Comparison of ENCODE assay signal across 9 cellular contexts in genomic region chr1:175376194-175376593, GRCh38.
DNase-seq lines count a peak whose midpoint lies in the region; ATAC-seq, FAIRE-seq and TF ChIP-seq lines count a peak whose summit lies in the region.
"Had no signal": no experiment of that assay in that cellular context is flagged by ENCODE, and none has a peak within 500 bp of the region (broad histone marks: within the 10 kb centered on the region; RNA-seq: fewer than 3 reads in every experiment).

No MANE protein-coding gene starts in this region.

- no peak for ATAC-seq in activated T-cell treated with anti-CD3 and anti-CD28 coated beads, Interleukin-2, amount 50 U/mL, for 72 hours (replicated peaks in 1 of 2)
- no peak for ATAC-seq in GM19452 (IDR thresholded peaks at IDR 0.05; ENCODE audit: unreplicated experiment)

- H3K4me3 Mint-ChIP-seq in endodermal cell, result no peak overlapping the region
- H3K4me3 Mint-ChIP-seq in activated T-cell treated with anti-CD3 and anti-CD28 coated beads, Interleukin-2, amount 50 U/mL, for 72 hours, result no peak overlapping the region

- no peak overlapping the region for H3K9ac ChIP-seq in endodermal cell (ENCODE audit: extremely low read depth, low read length, poor library complexity, severe bottlenecking)

- TF ChIP-seq POLR2A in GM12892 (IDR thresholded peaks at IDR 0.05; ENCODE audit: low read depth, low read length), result no peak
- no peak for TF ChIP-seq POLR2A in uterus (IDR thresholded peaks at IDR 0.05)

- peak; percentile 76 for FAIRE-seq in GM12892 (lab: Jason Lieb, UNC)

- no peak overlapping the region for H3K27ac Mint-ChIP-seq in endodermal cell
- no peak overlapping the region for H3K27ac Mint-ChIP-seq in activated T-cell treated with anti-CD3 and anti-CD28 coated beads, Interleukin-2, amount 50 U/mL, for 72 hours

- DNase-seq in ACHN (peak; percentile 15), GM12892 (ENCODE audit: insufficient read length) (no peak), NCI-H460 (ENCODE audit: extremely low read depth, low read depth) (peak; percentile 30), endodermal cell (peak; percentile 56), posterior cingulate gyrus (no peak), uterus (no peak)
- DNase-seq in activated T-cell treated with anti-CD3 and anti-CD28 coated beads, Interleukin-2, amount 50 U/mL, for 72 hours, result no peak
- DNase-seq: activated T-cell treated with anti-CD3 and anti-CD28 coated beads for 4 hours had no signal

- no peak overlapping the region for H3K27ac ChIP-seq in endodermal cell (ENCODE audit: low read depth, low read length)
- no peak overlapping the region for H3K27ac ChIP-seq in uterus

- H3K36me3 ChIP-seq in endodermal cell (ENCODE audit: control insufficient read depth, insufficient read depth, low read length) (no peaks in the 10 kb centered on the region), uterus (no peaks in the 10 kb centered on the region)

- H3K4me1 Mint-ChIP-seq in endodermal cell, result peaks cover 11% of the 10 kb centered on the region
- H3K4me1 Mint-ChIP-seq in activated T-cell treated with anti-CD3 and anti-CD28 coated beads, Interleukin-2, amount 50 U/mL, for 72 hours (ENCODE audit: low read depth), result no peaks in the 10 kb centered on the region

- H3K27me3 ChIP-seq in endodermal cell (ENCODE audit: control insufficient read depth, insufficient read depth, low read length, poor library complexity, severe bottlenecking), result no peaks in the 10 kb centered on the region
- H3K27me3 ChIP-seq in uterus, result no peaks in the 10 kb centered on the region

- H3K9me3 Mint-ChIP-seq in endodermal cell, result no peaks in the 10 kb centered on the region
- no peaks in the 10 kb centered on the region for H3K9me3 Mint-ChIP-seq in activated T-cell treated with anti-CD3 and anti-CD28 coated beads, Interleukin-2, amount 50 U/mL, for 72 hours

- in situ Hi-C loops in ACHN (cut with HindIII; ENCODE audit: low pct_ligation_motif_present, low pct_unique_long_range_greater_than_20kb, low sequenced_read_pairs), result no loop called here

- H3K4me3 ChIP-seq in endodermal cell (ENCODE audit: low read length), result no peak overlapping the region
- no peak overlapping the region for H3K4me3 ChIP-seq in uterus

- H3K9me3 ChIP-seq in endodermal cell (ENCODE audit: control insufficient read depth, low read length), result no peaks in the 10 kb centered on the region
- H3K9me3 ChIP-seq in uterus, result no peaks in the 10 kb centered on the region

- intact Hi-C loops in posterior cingulate gyrus (cut with DNase I) (loop anchor here (5.0 to 10.0 kb wide), 3 partner anchors 369 to 696 kb away; partner anchors contain the start of gene TNR), uterus (cut with DNase I; ENCODE audit: low total_unique reads) (no loop called here)

- peak; percentile 82 for TF ChIP-seq CTCF in endodermal cell (conservative IDR thresholded peaks at IDR 0.05)
- TF ChIP-seq CTCF in uterus (IDR thresholded peaks at IDR 0.05), result no peak

- WGBS in endodermal cell (ENCODE audit: insufficient coverage in 1 of 2, insufficient read length in 1 of 2), 2 experiments, result 40 to 53% methylated on average over 2 to 3 of the region's 3 CpGs

- H3K36me3 Mint-ChIP-seq in endodermal cell (ENCODE audit: low read depth), result no peaks in the 10 kb centered on the region
- no peaks in the 10 kb centered on the region for H3K36me3 Mint-ChIP-seq in activated T-cell treated with anti-CD3 and anti-CD28 coated beads, Interleukin-2, amount 50 U/mL, for 72 hours (ENCODE audit: insufficient read depth in 2 of 2)

- H3K27me3 Mint-ChIP-seq in endodermal cell (ENCODE audit: insufficient read depth), result peaks cover 6% of the 10 kb centered on the region
- peaks cover 34% of the 10 kb centered on the region for H3K27me3 Mint-ChIP-seq in activated T-cell treated with anti-CD3 and anti-CD28 coated beads, Interleukin-2, amount 50 U/mL, for 72 hours (ENCODE audit: low read depth)

- H3K4me1 ChIP-seq in endodermal cell (ENCODE audit: control insufficient read depth, insufficient read depth, low read length) (peaks cover 7% of the 10 kb centered on the region), uterus (no peaks in the 10 kb centered on the region)

Comparison
In these comparisons a context has a peak if more than half of its experiments do, and no peak if none do; other contexts are left out.
1. DNase-seq: peak in ACHN (single experiment), NCI-H460 (single experiment) and endodermal cell (single experiment); none in GM12892 (single experiment), posterior cingulate gyrus (0 of 10), activated T-cell treated with anti-CD3 and anti-CD28 coated beads, Interleukin-2, amount 50 U/mL, for 72 hours (0 of 2) and uterus (0 of 2).